24 cellular contexts compared by ENCODE assay signal in the genomic region with DNA sequence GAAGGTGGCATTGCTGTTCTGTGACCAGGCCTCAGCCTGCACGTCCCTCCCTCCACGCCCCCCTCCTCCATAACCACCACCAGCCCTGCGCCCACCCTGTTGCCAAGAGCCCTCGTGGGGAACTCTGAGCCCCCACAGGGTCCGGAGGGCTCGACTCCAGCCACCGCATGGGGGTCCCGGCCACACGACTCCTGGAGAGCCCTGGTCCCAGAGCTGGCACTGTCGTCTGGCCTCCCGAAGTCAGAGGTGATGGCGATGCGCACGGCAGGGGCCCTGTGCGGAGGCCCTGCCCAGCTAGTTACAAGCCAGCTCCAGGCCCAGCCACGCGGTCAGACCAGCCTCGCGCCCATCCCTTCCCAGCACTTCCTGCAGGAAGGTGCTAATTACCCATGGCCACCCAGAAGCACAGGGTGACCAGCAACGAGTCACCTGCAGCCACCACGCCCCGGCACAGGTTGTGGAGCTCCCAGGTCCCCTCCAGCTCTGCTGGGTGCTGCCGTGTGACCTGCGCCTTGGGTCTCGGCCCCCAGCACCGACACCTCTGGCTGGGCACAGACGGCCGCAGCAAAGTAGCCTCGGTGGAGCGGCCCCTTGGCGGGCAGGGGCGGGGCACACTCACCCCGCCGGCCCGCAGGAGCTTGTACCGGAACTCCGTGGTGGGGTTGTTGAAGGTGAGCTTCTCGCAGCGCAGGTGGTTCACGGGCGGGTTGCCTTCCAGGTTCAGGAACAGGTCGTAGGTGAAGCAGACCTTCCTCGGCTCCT. TPM values are rescaled to one million over a fixed set of nuclear protein-coding genes. Genes with fewer than 3 reads are reported as not detected.
DNase-seq lines count a peak whose midpoint lies in the region; ATAC-seq, FAIRE-seq and TF ChIP-seq lines count a peak whose summit lies in the region.
"Had no signal": no experiment of that assay in that cellular context is flagged by ENCODE, and none has a peak within 500 bp of the region (broad histone marks: within the 10 kb centered on the region; RNA-seq: fewer than 3 reads in every experiment).

No MANE protein-coding gene starts in this region.

- no peak for ATAC-seq in Right ventricle myocardium superior (ENCODE audit: poor library complexity)
- no peak for ATAC-seq in GM21526 (IDR thresholded peaks at IDR 0.05; ENCODE audit: low FRiP score, unreplicated experiment)
- ATAC-seq: A549; activated CD4-positive, CD25-positive, alpha-beta regulatory T cell treated with anti-CD3 and anti-CD28 coated beads, Interleukin-2, amount 50 U/mL, for 24 hours; left lung; psoas muscle had no signal

- FAIRE-seq in kidney (lab: Jason Lieb, UNC) = no peak
- FAIRE-seq: A549, small intestine had no signal

- TF ChIP-seq CTCF in kidney (IDR thresholded peaks at IDR 0.05; ENCODE audit: borderline replicate concordance, extremely low read depth, insufficient read depth) (no peak), type B pancreatic cell (conservative IDR thresholded peaks at IDR 0.05) (no peak)

- no peaks in the 10 kb centered on the region for H3K9me3 ChIP-seq in kidney (ENCODE audit: control insufficient read depth in 1 of 2, low read length in 2 of 2)
- H3K9me3 ChIP-seq: A549, left lung, psoas muscle, thyroid gland had no signal

- peaks cover 4 to 11% of the 10 kb centered on the region in 2 donors for H3K36me3 ChIP-seq in kidney (ENCODE audit: control insufficient read depth in 1 of 2, insufficient read depth in 2 of 2, low read length in 2 of 2)

- no peak overlapping the region for H3K9ac ChIP-seq in kidney (ENCODE audit: low read length in 2 of 2)
- H3K9ac ChIP-seq: GM23248 had no signal

- peak; percentile 41 for DNase-seq in Right ventricle myocardium superior
- DNase-seq in cardiac septum (ENCODE audit: low spot score) = no peak
- peak; percentile 8 for DNase-seq in HuH-7.5 (ENCODE audit: low spot score)
- peak; percentile 74 for DNase-seq in kidney
- DNase-seq in type B pancreatic cell (ENCODE audit: extremely low spot score, unreplicated experiment) = no peak
- DNase-seq in OCI-M1 (lab: John Stamatoyannopoulos, UW) = no peak
- DNase-seq in activated naive CD4-positive, alpha-beta T cell (lab: John Stamatoyannopoulos, UW) = no peak
- DNase-seq: activated gamma-delta T cell treated with Interleukin-2 at 50 U/mL for 16 hours; activated T-cell treated with anti-CD3 and anti-CD28 coated beads, Interleukin-2, amount 50 U/mL, for 1 hour; brain microvascular endothelial cell; GM23248; head of caudate nucleus; NCI-H146; NCI-H69; SHP77; small intestine; stimulated activated naive CD4-positive, alpha-beta T cell had no signal

- H3K36me3 Mint-ChIP-seq in type B pancreatic cell = peaks cover 10% of the 10 kb centered on the region

- no peak overlapping the region for H3K27ac ChIP-seq in kidney (ENCODE audit: low read depth in 2 of 2, low read length in 2 of 2)
- H3K27ac ChIP-seq: A549, brain microvascular endothelial cell, GM23248, left lung, psoas muscle, thyroid gland had no signal

- intact Hi-C loops in Right ventricle myocardium superior (cut with DNase I) (loop anchor here (5.0 kb wide), 1 partner anchor 42 kb away; no protein-coding TSS in a partner anchor), cardiac septum (cut with DNase I) (no loop called here), kidney (cut with DNase I) (no loop called here)

- peaks cover 14 to 22% of the 10 kb centered on the region in 2 donors for H3K4me1 ChIP-seq in kidney (ENCODE audit: control insufficient read depth in 1 of 2, insufficient read depth in 1 of 2, low read depth in 1 of 2, low read length in 2 of 2)
- H3K4me1 ChIP-seq: A549 had no signal

- H3K4me3 Mint-ChIP-seq in type B pancreatic cell = no peak overlapping the region
- H3K4me3 Mint-ChIP-seq: B cell had no signal

- no peaks in the 10 kb centered on the region for H3K27me3 Mint-ChIP-seq in type B pancreatic cell
- H3K27me3 Mint-ChIP-seq: B cell had no signal

- H3K4me1 Mint-ChIP-seq in type B pancreatic cell (ENCODE audit: unreplicated experiment) = peaks cover 22% of the 10 kb centered on the region

- no peaks in the 10 kb centered on the region for H3K9me3 Mint-ChIP-seq in type B pancreatic cell

- peak overlapping the region; percentile 76 for H3K27ac Mint-ChIP-seq in type B pancreatic cell

- no peak overlapping the region for H3K4me3 ChIP-seq in kidney (ENCODE audit: low read length in 2 of 2)
- H3K4me3 ChIP-seq: A549, GM23248, left lung, psoas muscle, thyroid gland had no signal

RNA-seq across cellular contexts. Expression of gene MLLT1, which starts 49.6 kb away (rescaled TPM):
- 37.2 TPM for total RNA-seq in Right ventricle myocardium superior
- total RNA-seq in cardiac septum = 30.6 TPM
- 53.2 TPM for total RNA-seq in kidney
- polyA plus RNA-seq in kidney (ENCODE audit: insufficient read depth, low read depth, low replicate concordance) = 32.0 TPM
- total RNA-seq in type B pancreatic cell (ENCODE audit: low replicate concordance) = 51.3 and 106 TPM in 2 replicates

Comparison
In these comparisons a context has a peak if more than half of its experiments do, and no peak if none do; other contexts are left out.
1. DNase-seq: peak in Right ventricle myocardium superior (single experiment), HuH-7.5 (single experiment) and kidney (single experiment); none in cardiac septum (single experiment), type B pancreatic cell (single experiment), OCI-M1 (single experiment) and activated naive CD4-positive, alpha-beta T cell (0 of 4).